22 cellular contexts compared by ENCODE assay signal in the genomic region with DNA sequence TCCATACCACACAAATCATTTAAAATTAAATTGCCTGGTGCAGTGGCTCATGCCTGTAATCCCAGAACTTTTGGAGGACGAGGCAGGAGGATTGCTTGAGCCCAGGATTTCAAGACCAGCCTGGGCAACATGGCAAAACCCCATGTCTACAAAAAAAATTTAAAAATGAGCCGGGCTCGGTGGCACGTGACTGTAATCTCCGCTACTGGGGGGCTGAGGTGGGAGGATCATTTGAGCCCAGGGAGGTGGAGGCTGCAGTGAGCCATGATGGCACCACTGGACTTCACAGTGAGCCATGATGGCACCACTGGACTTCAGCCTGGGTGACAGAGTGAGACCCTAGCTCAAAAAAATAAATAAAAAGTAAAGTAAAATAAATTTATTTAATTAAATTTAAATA. TPM values are rescaled to one million over a fixed set of nuclear protein-coding genes. Genes with fewer than 3 reads are reported as not detected.
A peak's percentile ranks its signal among the peaks of the same experiment; 100 is the strongest.
DNase-seq lines count a peak whose midpoint lies in the region; ATAC-seq and TF ChIP-seq lines count a peak whose summit lies in the region.
"Had no signal": no experiment of that assay in that cellular context is flagged by ENCODE, and none has a peak within 500 bp of the region (broad histone marks: within the 10 kb centered on the region; RNA-seq: fewer than 3 reads in every experiment).

No MANE protein-coding gene starts in this region.

- no peak for DNase-seq in T-helper 2 cell treated with Interferon-gamma antibody and Interleukin-4, amounts not matched to agents 5 μg/mL and 100 μg/mL, for 36 hours (ENCODE audit: low spot score)
- DNase-seq in T-helper 2 cell, result no peak
- peak; percentile 34 for DNase-seq in GM12865 (ENCODE audit: low read depth)
- DNase-seq in activated B cell treated with CpG ODN at 0.5 μM for 24 hours, result no peak
- DNase-seq in naive thymus-derived CD8-positive, alpha-beta T cell, result no peak
- no peak for DNase-seq in Calu3
- DNase-seq: activated CD4-positive, alpha-beta T cell treated with anti-CD3 and anti-CD28 coated beads for 48 hours; activated gamma-delta T cell; amygdala; GM23248; NCI-H1092 treated with DMSO at 0.1 percent for 48 hours; NCI-H2081; pancreas; PC-9; right cardiac atrium; SHP77; upper lobe of right lung had no signal

- H3K4me3 Mint-ChIP-seq in T-helper 2 cell treated with Interferon-gamma antibody and Interleukin-4, amounts not matched to agents 5 μg/mL and 100 μg/mL, for 36 hours, result no peak overlapping the region
- H3K4me3 Mint-ChIP-seq in activated B cell treated with CpG ODN at 0.5 μM for 24 hours (peak overlapping the region; percentile 82), Calu3 (ENCODE audit: low read depth, unreplicated experiment) (no peak overlapping the region)
- H3K4me3 Mint-ChIP-seq in naive thymus-derived CD8-positive, alpha-beta T cell, result peak overlapping the region in 3 of 10 donors; percentile 13 to 82 (median 71)
- H3K4me3 Mint-ChIP-seq: nephron had no signal

- peak overlapping the region; percentile 22 for H3K27ac Mint-ChIP-seq in T-helper 2 cell treated with Interferon-gamma antibody and Interleukin-4, amounts not matched to agents 5 μg/mL and 100 μg/mL, for 36 hours
- H3K27ac Mint-ChIP-seq in activated B cell treated with CpG ODN at 0.5 μM for 24 hours, result peak overlapping the region; percentile 99
- peak overlapping the region; percentile 37 to 97 (median 80) for H3K27ac Mint-ChIP-seq in naive thymus-derived CD8-positive, alpha-beta T cell
- H3K27ac Mint-ChIP-seq in Calu3 (ENCODE audit: unreplicated experiment), result no peak overlapping the region

- BruUV-seq in Calu3 (replicated peaks; lab: Mats Ljungman, UMichigan), result no TSS peak

- H3K9me3 Mint-ChIP-seq in T-helper 2 cell treated with Interferon-gamma antibody and Interleukin-4, amounts not matched to agents 5 μg/mL and 100 μg/mL, for 36 hours, result no peaks in the 10 kb centered on the region
- H3K9me3 Mint-ChIP-seq in activated B cell treated with CpG ODN at 0.5 μM for 24 hours (no peaks in the 10 kb centered on the region), Calu3 (ENCODE audit: low read depth, unreplicated experiment) (no peaks in the 10 kb centered on the region)
- H3K9me3 Mint-ChIP-seq in naive thymus-derived CD8-positive, alpha-beta T cell, result no peaks in the 10 kb centered on the region
- H3K9me3 Mint-ChIP-seq: nephron had no signal

- TF ChIP-seq CTCF in GM12865 (IDR thresholded peaks at IDR 0.05; ENCODE audit: insufficient read depth, low read depth, low read length, missing control alignments) (no peak), activated B cell treated with CpG ODN at 0.5 μM for 24 hours (IDR thresholded peaks at IDR 0.05) (no peak), Calu3 (IDR thresholded peaks at IDR 0.05; ENCODE audit: unreplicated experiment) (no peak)

- H3K4me1 Mint-ChIP-seq in T-helper 2 cell treated with Interferon-gamma antibody and Interleukin-4, amounts not matched to agents 5 μg/mL and 100 μg/mL, for 36 hours (ENCODE audit: low read depth), result peaks cover 55% of the 10 kb centered on the region
- H3K4me1 Mint-ChIP-seq in activated B cell treated with CpG ODN at 0.5 μM for 24 hours, result peaks cover 72% of the 10 kb centered on the region
- peaks cover 25 to 82% (median 65%) of the 10 kb centered on the region in 4 donors for H3K4me1 Mint-ChIP-seq in naive thymus-derived CD8-positive, alpha-beta T cell
- H3K4me1 Mint-ChIP-seq in Calu3 (ENCODE audit: low read depth, unreplicated experiment), result peaks cover 21% of the 10 kb centered on the region

- ATAC-seq in activated B cell treated with CpG ODN at 0.5 μM for 24 hours (ENCODE audit: low read depth), result no peak
- ATAC-seq in naive thymus-derived CD8-positive, alpha-beta T cell, result no peak
- ATAC-seq in HG03039 (IDR thresholded peaks at IDR 0.05; ENCODE audit: unreplicated experiment), result no peak
- ATAC-seq in GM21619 (IDR thresholded peaks at IDR 0.05; ENCODE audit: unreplicated experiment), result no peak
- ATAC-seq: left lobe of liver, right cardiac atrium, upper lobe of right lung had no signal

- peak overlapping the region; percentile 65 for H3K4me3 ChIP-seq in GM12865 (ENCODE audit: low read depth, low read length)
- H3K4me3 ChIP-seq: coronary artery, GM23248, pancreas, PC-9, upper lobe of right lung had no signal

- intact Hi-C loops in activated B cell treated with CpG ODN at 0.5 μM for 24 hours (cut with micrococcal nuclease) (loop anchor here (1.0 to 5.0 kb wide), 2 partner anchors 13 to 586 kb away; partner anchors contain the start of gene FNIP1), Calu3 (cut with micrococcal nuclease; ENCODE audit: unreplicated experiment) (no loop called here)

- H3K36me3 Mint-ChIP-seq in T-helper 2 cell treated with Interferon-gamma antibody and Interleukin-4, amounts not matched to agents 5 μg/mL and 100 μg/mL, for 36 hours (ENCODE audit: low read depth), result peaks cover 7% of the 10 kb centered on the region
- H3K36me3 Mint-ChIP-seq in activated B cell treated with CpG ODN at 0.5 μM for 24 hours (ENCODE audit: low read depth) (peaks cover 15% of the 10 kb centered on the region), Calu3 (ENCODE audit: insufficient read depth, unreplicated experiment) (peaks cover 5% of the 10 kb centered on the region)
- H3K36me3 Mint-ChIP-seq in naive thymus-derived CD8-positive, alpha-beta T cell, result no peaks in the 10 kb centered on the region

- CTCF ChIA-PET in activated B cell treated with CpG ODN at 0.5 μM for 24 hours (lab: Charles Lee) (no interaction called here), Calu3 (lab: Charles Lee) (no interaction called here)

- no peaks in the 10 kb centered on the region for H3K27me3 Mint-ChIP-seq in T-helper 2 cell treated with Interferon-gamma antibody and Interleukin-4, amounts not matched to agents 5 μg/mL and 100 μg/mL, for 36 hours (ENCODE audit: low read depth)
- H3K27me3 Mint-ChIP-seq in activated B cell treated with CpG ODN at 0.5 μM for 24 hours (no peaks in the 10 kb centered on the region), Calu3 (ENCODE audit: unreplicated experiment) (no peaks in the 10 kb centered on the region)
- H3K27me3 Mint-ChIP-seq in naive thymus-derived CD8-positive, alpha-beta T cell, result no peaks in the 10 kb centered on the region

- POLR2A ChIA-PET in activated B cell treated with CpG ODN at 0.5 μM for 24 hours (lab: Charles Lee), result interaction anchor here (1.2 to 6.2 kb wide), 8 partner anchors 10 to 170 kb away, joined by 3 to 91 read pairs (median 10); partner anchors contain the start of gene CDC42SE2
- POLR2A ChIA-PET in naive thymus-derived CD8-positive, alpha-beta T cell (lab: Charles Lee), result interaction anchor here (0.6 kb wide), 1 partner anchor 55 kb away, joined by 3 read pairs; no protein-coding TSS in a partner anchor

RNA-seq across cellular contexts. Expression of gene LYRM7, which starts 40.9 kb away (rescaled TPM):
- total RNA-seq in activated B cell treated with CpG ODN at 0.5 μM for 24 hours, result 11.9 and 13.1 TPM in 2 replicates
- total RNA-seq in naive thymus-derived CD8-positive, alpha-beta T cell, result 10 to 100 TPM; 16.5 to 17.7 TPM
- polyA plus RNA-seq in naive thymus-derived CD8-positive, alpha-beta T cell, result 10 to 100 TPM in 1 of 3 donors, 1 to 10 TPM in 2; 9.3 to 13.6 (median 9.8) TPM
- 12.6 and 14.6 TPM in 2 replicates for total RNA-seq in Calu3 (2022)

RNA-seq across cellular contexts. Expression of gene HINT1, which starts 46.6 kb away (rescaled TPM):
- total RNA-seq in activated B cell treated with CpG ODN at 0.5 μM for 24 hours, result 201 and 212 TPM in 2 replicates
- total RNA-seq in naive thymus-derived CD8-positive, alpha-beta T cell, result 100 to 1,000 TPM; 252 to 272 TPM
- 100 to 1,000 TPM; 366 to 428 (median 408) TPM for polyA plus RNA-seq in naive thymus-derived CD8-positive, alpha-beta T cell
- total RNA-seq in Calu3 (2022), result 198 and 232 TPM in 2 replicates

RNA-seq across cellular contexts. Expression of gene CDC42SE2, which starts 52.2 kb away (rescaled TPM):
- 114 and 122 TPM in 2 replicates for total RNA-seq in activated B cell treated with CpG ODN at 0.5 μM for 24 hours
- total RNA-seq in naive thymus-derived CD8-positive, alpha-beta T cell, result 100 to 1,000 TPM; 313 to 326 TPM
- 100 to 1,000 TPM; 423 to 544 (median 480) TPM for polyA plus RNA-seq in naive thymus-derived CD8-positive, alpha-beta T cell
- total RNA-seq in Calu3 (2022), result 63.9 and 65.5 TPM in 2 replicates
